ENCODE assay signal across 8 cellular contexts in the genomic region with DNA sequence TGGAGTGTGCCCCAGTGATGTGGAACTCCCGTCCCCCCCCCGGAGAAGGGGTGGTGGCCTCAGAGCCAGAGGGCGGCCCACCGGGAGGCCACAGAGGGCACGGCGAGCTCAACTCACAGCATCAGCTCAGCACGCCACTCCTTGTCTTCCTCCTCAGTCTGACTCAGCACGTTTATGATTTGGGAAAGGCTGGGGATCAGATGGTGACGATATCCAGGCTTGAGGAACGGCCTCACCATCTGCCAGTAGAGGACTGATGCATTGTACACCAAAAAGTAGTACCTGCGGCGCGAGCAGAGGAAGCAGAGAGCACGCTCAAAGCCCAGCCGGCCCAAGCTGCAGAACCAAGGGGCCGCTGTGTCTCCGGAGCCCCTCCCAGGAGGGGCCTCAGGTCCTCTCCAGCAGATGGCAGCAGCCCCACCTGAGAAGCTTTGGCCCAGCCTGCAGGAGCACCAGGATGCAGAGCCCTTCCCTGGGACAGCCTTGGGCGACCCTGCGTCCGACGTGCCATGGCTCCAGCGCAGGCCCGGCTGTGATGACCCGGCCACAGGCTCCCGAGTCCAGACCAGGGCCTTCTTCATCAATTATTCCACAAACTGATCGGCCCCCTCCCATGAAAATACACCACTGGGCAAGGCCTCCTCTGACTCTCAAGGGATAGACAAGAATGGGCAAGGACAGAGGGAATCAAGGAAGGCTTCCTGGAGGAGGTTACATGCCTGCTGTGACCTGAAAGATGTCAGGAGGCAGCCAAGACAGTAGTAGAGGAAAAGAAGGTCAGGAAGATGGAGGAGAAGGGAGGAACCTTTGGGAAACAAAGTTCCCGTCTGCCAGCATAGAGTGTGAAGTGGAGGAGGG. TPM values are rescaled to one million over a fixed set of nuclear protein-coding genes. Genes with fewer than 3 reads are reported as not detected.
DNase-seq lines count a peak whose midpoint lies in the region; ATAC-seq and TF ChIP-seq lines count a peak whose summit lies in the region.

No MANE protein-coding gene starts in this region.

- no peak overlapping the region for H2AFZ ChIP-seq in H9 (ENCODE audit: low read length)

- H3K79me2 ChIP-seq in H9 (ENCODE audit: insufficient read depth, low read length) (no peaks in the 10 kb centered on the region), mesendoderm (ENCODE audit: control insufficient read depth, insufficient read depth, low read length) (no peaks in the 10 kb centered on the region)

- no peaks in the 10 kb centered on the region for H3K9me3 ChIP-seq in H9 (ENCODE audit: control insufficient read depth, low read depth, low read length)

- no peak overlapping the region for H2BK5ac ChIP-seq in H9 (ENCODE audit: insufficient read length, low read length)
- no peak overlapping the region for H2BK5ac ChIP-seq in mesendoderm (ENCODE audit: low read length)

- no peaks in the 10 kb centered on the region for H3K23me2 ChIP-seq in H9 (ENCODE audit: insufficient read length, low read depth, low read length, poor library complexity, severe bottlenecking)

- H3K4me3 Mint-ChIP-seq in H9 = no peak overlapping the region
- no peak overlapping the region for H3K4me3 Mint-ChIP-seq in activated naive CD8-positive, alpha-beta T cell treated with anti-CD3 and anti-CD28 coated beads, Interleukin-2, amount 50 U/mL, for 24 hours

- H4K91ac ChIP-seq in H9 (ENCODE audit: insufficient read length, low read depth, low read length) = no peak overlapping the region

- H3K4me3 ChIP-seq in mesendoderm (ENCODE audit: low read length) = no peak overlapping the region

- H3K9me3 Mint-ChIP-seq in H9 = no peaks in the 10 kb centered on the region
- H3K9me3 Mint-ChIP-seq in activated naive CD8-positive, alpha-beta T cell treated with anti-CD3 and anti-CD28 coated beads, Interleukin-2, amount 50 U/mL, for 24 hours = no peaks in the 10 kb centered on the region

- TF ChIP-seq CTCF in H9 (conservative IDR thresholded peaks at IDR 0.05) = peak; percentile 80

- H2AK5ac ChIP-seq in H9 (ENCODE audit: insufficient read length, low read length) (no peak overlapping the region), mesendoderm (ENCODE audit: low read length) (no peak overlapping the region)

- H3K23ac ChIP-seq in H9 (ENCODE audit: insufficient read length, low read depth, low read length) (no peak overlapping the region), mesendoderm (ENCODE audit: low read length) (no peak overlapping the region)

- H3K56ac ChIP-seq in H9 (ENCODE audit: insufficient read length, low read depth, low read length) = no peak overlapping the region
- H3K56ac ChIP-seq in mesendoderm (ENCODE audit: low read length) = peak overlapping the region; percentile 62

- H3K27ac ChIP-seq in H9 (ENCODE audit: insufficient read length, low read depth, low read length) = no peak overlapping the region
- H3K27ac ChIP-seq in mesendoderm (ENCODE audit: low read depth, low read length) = no peak overlapping the region

- H3K4me1 ChIP-seq in H9 (ENCODE audit: insufficient read depth, low read length) = no peaks in the 10 kb centered on the region
- no peaks in the 10 kb centered on the region for H3K4me1 ChIP-seq in mesendoderm (ENCODE audit: control insufficient read depth, low read depth, low read length)

- peaks cover 7 to 13% of the 10 kb centered on the region in 2 experiments for H3K4me1 Mint-ChIP-seq in H9
- peaks cover 13% of the 10 kb centered on the region for H3K4me1 Mint-ChIP-seq in activated naive CD8-positive, alpha-beta T cell treated with anti-CD3 and anti-CD28 coated beads, Interleukin-2, amount 50 U/mL, for 24 hours

- H3K36me3 Mint-ChIP-seq in H9 (ENCODE audit: insufficient read depth in 1 of 3, low read depth in 3 of 3) = no peaks in the 10 kb centered on the region; a peak in 1 of 7 replicates
- H3K36me3 Mint-ChIP-seq in activated naive CD8-positive, alpha-beta T cell treated with anti-CD3 and anti-CD28 coated beads, Interleukin-2, amount 50 U/mL, for 24 hours (ENCODE audit: low read depth) = no peaks in the 10 kb centered on the region

- H3K9ac ChIP-seq in H9 (ENCODE audit: extremely low read depth, insufficient read length, low read length) = no peak overlapping the region
- H3K9ac ChIP-seq in mesendoderm (ENCODE audit: low read length) = no peak overlapping the region

- no peak overlapping the region for H3K14ac ChIP-seq in H9 (ENCODE audit: insufficient read depth, low read length)

- no peak overlapping the region; a peak in 1 of 7 replicates for H3K27ac Mint-ChIP-seq in H9
- H3K27ac Mint-ChIP-seq in activated naive CD8-positive, alpha-beta T cell treated with anti-CD3 and anti-CD28 coated beads, Interleukin-2, amount 50 U/mL, for 24 hours = no peak overlapping the region

- H3K4ac ChIP-seq in H9 (ENCODE audit: low read depth, low read length) = no peak overlapping the region
- no peak overlapping the region for H3K4ac ChIP-seq in mesendoderm (ENCODE audit: low read depth, low read length)

- no peaks in the 10 kb centered on the region for H4K20me1 ChIP-seq in H9 (ENCODE audit: control insufficient read depth, insufficient read depth, insufficient read length)

- H2BK20ac ChIP-seq in H9 (ENCODE audit: low read depth, low read length, poor library complexity, severe bottlenecking) = no peak overlapping the region

- H3K36me3 ChIP-seq in mesendoderm (ENCODE audit: control insufficient read depth, insufficient read depth, low read length) = no peaks in the 10 kb centered on the region

- H2BK15ac ChIP-seq in H9 (ENCODE audit: low read depth, low read length) (no peak overlapping the region), mesendoderm (replicated peaks; ENCODE audit: low read depth) (no peak overlapping the region)

- WGBS in H9 (ENCODE audit: extremely low coverage, insufficient read length, low lambda C conversion rate) = no CpG with 5 or more reads among the region's 27 CpGs
- WGBS in mesendoderm (ENCODE audit: extremely low coverage, insufficient coverage, low lambda C conversion rate) = no CpG with 5 or more reads among the region's 27 CpGs

- H3K27me3 Mint-ChIP-seq in H9 (ENCODE audit: low read depth) = peaks cover 16% of the 10 kb centered on the region
- peaks cover 41% of the 10 kb centered on the region for H3K27me3 Mint-ChIP-seq in activated naive CD8-positive, alpha-beta T cell treated with anti-CD3 and anti-CD28 coated beads, Interleukin-2, amount 50 U/mL, for 24 hours

- H3K18ac ChIP-seq in H9 (ENCODE audit: insufficient read length, low read depth, low read length) (no peak overlapping the region), mesendoderm (ENCODE audit: low read length) (no peak overlapping the region)

- peak; percentile 22 for DNase-seq in DMS53 (lab: John Stamatoyannopoulos, UW)
- DNase-seq in DMS53 treated with DMSO at 0.1 percent for 48 hours (lab: John Stamatoyannopoulos, UW; ENCODE audit: unreplicated experiment) = no peak
- DNase-seq in H9 = peak; percentile 87
- DNase-seq in activated naive CD8-positive, alpha-beta T cell treated with anti-CD3 and anti-CD28 coated beads, Interleukin-2, amount 50 U/mL, for 24 hours = peak; percentile 27
- DNase-seq in mesendoderm = peak; percentile 85
- no peak for DNase-seq in activated CD4-positive, CD25-positive, alpha-beta regulatory T cell (lab: John Stamatoyannopoulos, UW)
- DNase-seq in DMS79 treated with DMSO at 0.1 percent for 48 hours (lab: John Stamatoyannopoulos, UW) = no peak

- no peak overlapping the region for H2BK12ac ChIP-seq in H9 (ENCODE audit: insufficient read length, low read depth, low read length)

- H3T11ph ChIP-seq in H9 (ENCODE audit: low read length) = no peak overlapping the region

- peak; percentile 51 for ATAC-seq in activated naive CD8-positive, alpha-beta T cell treated with anti-CD3 and anti-CD28 coated beads, Interleukin-2, amount 50 U/mL, for 24 hours
- ATAC-seq in GM18519 (IDR thresholded peaks at IDR 0.05; ENCODE audit: low FRiP score, unreplicated experiment) = no peak

- H3K4me2 ChIP-seq in H9 (ENCODE audit: insufficient read depth, insufficient read length, low read length) (no peak overlapping the region), mesendoderm (ENCODE audit: low read length) (no peak overlapping the region)

- H4K8ac ChIP-seq in H9 (replicated peaks; ENCODE audit: insufficient read length, low read depth, low read length) (no peak overlapping the region), mesendoderm (ENCODE audit: low read depth, low read length) (no peak overlapping the region)

- no peaks in the 10 kb centered on the region for H3K27me3 ChIP-seq in H9 (ENCODE audit: insufficient read depth, low read length)
- no peaks in the 10 kb centered on the region for H3K27me3 ChIP-seq in mesendoderm (ENCODE audit: insufficient read depth, low read length, poor library complexity)

- H3K79me1 ChIP-seq in H9 (ENCODE audit: insufficient read depth, low read depth, low read length, poor library complexity, severe bottlenecking) (no peaks in the 10 kb centered on the region), mesendoderm (ENCODE audit: low read length) (no peaks in the 10 kb centered on the region)

- H4K5ac ChIP-seq in H9 (ENCODE audit: insufficient read length, low read depth, low read length) (no peak overlapping the region), mesendoderm (ENCODE audit: low read length) (no peak overlapping the region)

- no peak overlapping the region for H2BK120ac ChIP-seq in H9 (ENCODE audit: low read depth, low read length, poor library complexity, severe bottlenecking)
- H2BK120ac ChIP-seq in mesendoderm (ENCODE audit: low read depth, low read length) = no peak overlapping the region

RNA-seq across cellular contexts. Expression of a gene that starts 3.7 kb away (rescaled TPM):
- 2.9 and 3.1 TPM in 2 replicates for total RNA-seq in H9 (2021)
- 1.6 TPM for polyA plus RNA-seq in mesendoderm (2013, experiment 1 of 2)
- polyA plus RNA-seq in mesendoderm (2013, experiment 2 of 2) = 1.2 TPM

Comparison
In these comparisons a context has a peak if more than half of its experiments do, and no peak if none do; other contexts are left out.
1. DNase-seq: peak in DMS53 (single experiment), H9 (single experiment), activated naive CD8-positive, alpha-beta T cell treated with anti-CD3 and anti-CD28 coated beads, Interleukin-2, amount 50 U/mL, for 24 hours (single experiment) and mesendoderm (single experiment); none in DMS53 treated with DMSO at 0.1 percent for 48 hours (single experiment), activated CD4-positive, CD25-positive, alpha-beta regulatory T cell (0 of 4) and DMS79 treated with DMSO at 0.1 percent for 48 hours (single experiment).